ENCODE assay signal across 9 cellular contexts in the genomic region with DNA sequence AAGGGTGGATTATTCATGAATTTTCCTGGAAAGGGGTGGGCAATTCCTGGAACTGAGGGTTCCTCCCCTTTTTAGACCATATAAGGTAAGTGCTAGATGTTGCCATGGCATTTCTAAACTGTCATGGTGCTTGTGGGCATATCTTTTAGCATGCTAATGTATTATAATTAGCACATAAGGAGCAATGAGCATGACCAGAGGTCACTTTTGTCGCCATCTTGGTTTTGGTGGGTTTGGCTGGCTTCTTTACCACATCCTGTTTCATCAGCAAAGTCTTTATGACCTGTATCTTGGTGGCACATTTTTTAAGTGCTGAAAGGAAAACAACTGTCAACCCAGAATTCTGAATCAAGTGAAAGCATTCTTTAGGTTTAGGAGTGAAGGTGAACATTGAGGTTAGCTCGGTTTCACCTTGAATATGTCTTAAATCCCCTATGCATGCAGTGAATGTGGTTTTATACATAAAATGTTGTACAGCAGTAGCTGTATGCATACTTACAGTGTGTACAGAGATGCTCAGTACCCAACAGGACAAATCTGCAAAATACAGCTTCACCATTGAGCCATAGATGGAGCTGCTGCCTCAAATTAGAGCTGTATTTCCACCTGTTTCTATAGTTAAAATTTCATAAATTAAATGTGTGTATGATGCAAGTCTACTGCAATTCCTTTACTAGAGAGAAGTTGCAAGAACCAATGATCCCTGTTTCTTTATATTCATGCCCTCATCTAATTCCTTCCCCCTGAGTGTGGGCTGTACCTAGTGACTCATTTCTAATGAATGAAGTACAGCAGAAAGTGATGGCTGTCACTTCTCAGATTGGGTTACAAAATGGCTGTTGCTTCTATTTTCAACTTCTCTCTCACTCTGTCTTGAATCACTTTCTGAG. TPM values are rescaled to one million over a fixed set of nuclear protein-coding genes. Genes with fewer than 3 reads are reported as not detected.
A peak's percentile ranks its signal among the peaks of the same experiment; 100 is the strongest.
DNase-seq lines count a peak whose midpoint lies in the region; ATAC-seq and TF ChIP-seq lines count a peak whose summit lies in the region.
"Had no signal": no experiment of that assay in that cellular context is flagged by ENCODE, and none has a peak within 500 bp of the region (broad histone marks: within the 10 kb centered on the region; RNA-seq: fewer than 3 reads in every experiment).

No MANE protein-coding gene starts in this region.

- H3K4me1 Mint-ChIP-seq in endodermal cell, result peaks cover 15% of the 10 kb centered on the region

- DNase-seq in left cardiac atrium (no peak), Right ventricle myocardium inferior (ENCODE audit: missing footprints) (no peak), T1000 (lab: John Stamatoyannopoulos, UW) (peak; percentile 45), foreskin melanocyte (peak; percentile 24), upper lobe of right lung (no peak), endodermal cell (no peak)
- DNase-seq in activated CD4-positive, alpha-beta T cell treated with anti-CD3 and anti-CD28 coated beads for 4 hours, result no peak

- H3K9ac ChIP-seq in endodermal cell (ENCODE audit: extremely low read depth, low read length, poor library complexity, severe bottlenecking), result no peak overlapping the region

- intact Hi-C loops in left cardiac atrium (cut with DNase I), result loop anchor here in 1 of 2 donors (5.0 kb wide), 1 partner anchor 64 kb away; no protein-coding TSS in a partner anchor
- intact Hi-C loops in Right ventricle myocardium inferior (cut with DNase I), result no loop called here
- intact Hi-C loops in upper lobe of right lung (cut with DNase I), result no loop called here

- no peaks in the 10 kb centered on the region for H3K36me3 ChIP-seq in upper lobe of right lung
- no peaks in the 10 kb centered on the region for H3K36me3 ChIP-seq in endodermal cell (ENCODE audit: control insufficient read depth, insufficient read depth, low read length)

- no peak for TF ChIP-seq CTCF in upper lobe of right lung (IDR thresholded peaks at IDR 0.05)
- no peak for TF ChIP-seq CTCF in endodermal cell (conservative IDR thresholded peaks at IDR 0.05)

- peaks cover 38% of the 10 kb centered on the region for H3K9me3 Mint-ChIP-seq in endodermal cell

- no peak overlapping the region for H3K4me3 ChIP-seq in upper lobe of right lung
- no peak overlapping the region for H3K4me3 ChIP-seq in endodermal cell (ENCODE audit: low read length)

- no peak overlapping the region for H3K27ac ChIP-seq in upper lobe of right lung
- H3K27ac ChIP-seq in endodermal cell (ENCODE audit: low read depth, low read length), result no peak overlapping the region

- ATAC-seq in left cardiac atrium (peak; percentile 34 to 80), Right ventricle myocardium inferior (no peak), upper lobe of right lung (peak; percentile 85), GM18909 (IDR thresholded peaks at IDR 0.05; ENCODE audit: poor library complexity, unreplicated experiment) (no peak)

- H3K9me3 ChIP-seq in upper lobe of right lung, result no peaks in the 10 kb centered on the region
- H3K9me3 ChIP-seq in endodermal cell (ENCODE audit: control insufficient read depth, low read length), result peaks cover 38% of the 10 kb centered on the region

- 92 to 95% methylated on average over 2 of the region's 2 CpGs for WGBS in endodermal cell (ENCODE audit: insufficient coverage in 1 of 2, insufficient read length in 1 of 2), 2 experiments

- H3K27me3 ChIP-seq in upper lobe of right lung (no peaks in the 10 kb centered on the region), endodermal cell (ENCODE audit: control insufficient read depth, insufficient read depth, low read length, poor library complexity, severe bottlenecking) (no peaks in the 10 kb centered on the region)

- no peak overlapping the region for H3K4me3 Mint-ChIP-seq in endodermal cell

- peaks cover 6% of the 10 kb centered on the region for H3K4me1 ChIP-seq in upper lobe of right lung
- no peaks in the 10 kb centered on the region for H3K4me1 ChIP-seq in endodermal cell (ENCODE audit: control insufficient read depth, insufficient read depth, low read length)

- no peak overlapping the region for H3K27ac Mint-ChIP-seq in endodermal cell

- peaks cover 6% of the 10 kb centered on the region for H3K36me3 Mint-ChIP-seq in endodermal cell (ENCODE audit: low read depth)

- peaks cover 5% of the 10 kb centered on the region for H3K27me3 Mint-ChIP-seq in endodermal cell (ENCODE audit: insufficient read depth)

RNA-seq across cellular contexts. Expression of a gene that starts 25.3 kb away (rescaled TPM):
- total RNA-seq in left cardiac atrium (not detected), Right ventricle myocardium inferior (not detected), upper lobe of right lung (not detected), endodermal cell (not detected)
- polyA plus RNA-seq in endodermal cell (2013, experiment 1 of 2), result not detected
- polyA plus RNA-seq in endodermal cell (2013, experiment 2 of 2), result not detected
- total RNA-seq: mononuclear cell had no signal

RNA-seq across cellular contexts. Expression of a gene that starts 55.6 kb away (rescaled TPM):
- 10 to 100 TPM; 27.5 to 64.7 TPM for total RNA-seq in left cardiac atrium
- total RNA-seq in Right ventricle myocardium inferior, result 38.0 TPM
- total RNA-seq in upper lobe of right lung, result 40.8 TPM
- 10 to 100 TPM; 21.2 to 31.6 TPM for total RNA-seq in endodermal cell
- 18.2 TPM for polyA plus RNA-seq in endodermal cell (2013, experiment 1 of 2)
- 17.4 TPM for polyA plus RNA-seq in endodermal cell (2013, experiment 2 of 2)

RNA-seq across cellular contexts. Expression of a gene that starts 58.6 kb away (rescaled TPM):
- total RNA-seq in left cardiac atrium, result not detected
- not detected for total RNA-seq in Right ventricle myocardium inferior
- total RNA-seq in upper lobe of right lung, result 0.35 TPM
- not detected for total RNA-seq in endodermal cell
- polyA plus RNA-seq in endodermal cell (2013, experiment 1 of 2), result not detected
- polyA plus RNA-seq in endodermal cell (2013, experiment 2 of 2), result not detected
- total RNA-seq: mononuclear cell had no signal

Comparison
In these comparisons a context has a peak if more than half of its experiments do, and no peak if none do; other contexts are left out.
1. ATAC-seq: peak in left cardiac atrium (2 of 2) and upper lobe of right lung (single experiment); none in Right ventricle myocardium inferior (single experiment) and GM18909 (single experiment).
2. DNase-seq: peak in T1000 (single experiment) and foreskin melanocyte (single experiment); none in left cardiac atrium (single experiment), Right ventricle myocardium inferior (single experiment), upper lobe of right lung (single experiment), activated CD4-positive, alpha-beta T cell treated with anti-CD3 and anti-CD28 coated beads for 4 hours (0 of 2) and endodermal cell (single experiment).